8 cellular contexts compared by ENCODE assay signal in the genomic region with DNA sequence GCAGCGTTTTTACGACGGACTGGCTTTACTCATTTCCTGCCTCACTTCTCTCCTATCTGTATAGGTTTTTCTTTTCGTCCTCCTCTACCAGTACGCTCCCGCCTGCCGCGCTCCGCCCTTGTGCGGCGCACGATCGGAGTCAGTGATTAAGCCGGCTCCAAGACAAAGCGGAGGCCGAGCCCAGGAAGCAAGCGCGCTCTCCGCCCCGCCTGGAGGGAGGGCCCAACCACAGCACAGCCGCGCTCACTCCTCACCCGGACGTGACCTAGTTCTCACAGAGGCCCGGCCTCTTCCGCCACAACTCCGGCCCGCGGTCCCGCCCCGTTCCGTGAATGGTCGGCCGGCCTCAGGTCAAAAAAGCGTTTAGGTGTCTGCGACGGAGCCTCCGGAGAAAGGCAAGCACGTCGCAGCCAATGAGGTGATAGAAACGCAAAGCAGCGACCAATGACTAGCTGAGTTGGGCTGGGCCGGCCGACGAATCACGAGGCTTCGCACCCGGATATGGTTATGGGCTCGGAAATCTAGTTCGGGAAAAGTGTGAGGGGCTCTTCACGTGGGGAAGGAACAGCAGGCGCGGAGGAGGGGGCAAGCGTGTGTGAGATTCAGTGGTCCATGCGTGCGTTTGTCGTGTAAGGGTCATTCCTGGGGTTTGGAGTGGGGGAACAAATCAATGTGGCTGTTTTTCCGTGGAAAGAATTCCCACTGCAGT. TPM values are rescaled to one million over a fixed set of nuclear protein-coding genes. Genes with fewer than 3 reads are reported as not detected.
A peak's percentile ranks its signal among the peaks of the same experiment; 100 is the strongest.
DNase-seq lines count a peak whose midpoint lies in the region; ATAC-seq and TF ChIP-seq lines count a peak whose summit lies in the region.

A gene with protein sequence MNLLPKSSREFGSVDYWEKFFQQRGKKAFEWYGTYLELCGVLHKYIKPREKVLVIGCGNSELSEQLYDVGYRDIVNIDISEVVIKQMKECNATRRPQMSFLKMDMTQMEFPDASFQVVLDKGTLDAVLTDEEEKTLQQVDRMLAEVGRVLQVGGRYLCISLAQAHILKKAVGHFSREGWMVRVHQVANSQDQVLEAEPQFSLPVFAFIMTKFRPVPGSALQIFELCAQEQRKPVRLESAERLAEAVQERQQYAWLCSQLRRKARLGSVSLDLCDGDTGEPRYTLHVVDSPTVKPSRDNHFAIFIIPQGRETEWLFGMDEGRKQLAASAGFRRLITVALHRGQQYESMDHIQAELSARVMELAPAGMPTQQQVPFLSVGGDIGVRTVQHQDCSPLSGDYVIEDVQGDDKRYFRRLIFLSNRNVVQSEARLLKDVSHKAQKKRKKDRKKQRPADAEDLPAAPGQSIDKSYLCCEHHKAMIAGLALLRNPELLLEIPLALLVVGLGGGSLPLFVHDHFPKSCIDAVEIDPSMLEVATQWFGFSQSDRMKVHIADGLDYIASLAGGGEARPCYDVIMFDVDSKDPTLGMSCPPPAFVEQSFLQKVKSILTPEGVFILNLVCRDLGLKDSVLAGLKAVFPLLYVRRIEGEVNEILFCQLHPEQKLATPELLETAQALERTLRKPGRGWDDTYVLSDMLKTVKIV (plus strand): TSS at position 494 of the 709 bp plus-strand sequence. CDS start 308 bp downstream, outside the sequence.

- CTCF ChIA-PET in activated CD8-positive, alpha-beta memory T cell treated with anti-CD3 and anti-CD28 coated beads for 36 hours (lab: Charles Lee) = interaction anchor here (1.0 to 1.7 kb wide), 2 partner anchors 10 to 39 kb away, joined by 3 to 4 read pairs; a partner anchor contains a TSS

- peak within 1 kb of the TSS; percentile 90 for H3K4me3 ChIP-seq in lung

- peak within 1 kb of the TSS; percentile 92 to 97 for H3K27ac ChIP-seq in lung (ENCODE audit: low read depth in 1 of 2, low read length in 1 of 2)

- ATAC-seq in lung (ENCODE audit: insufficient read depth, low FRiP score) = peak; percentile 99

- DNase-seq in CMK (ENCODE audit: low read depth) = peak; percentile 97
- peak; percentile 93 for DNase-seq in GM20000 (ENCODE audit: low spot score)
- DNase-seq in HT-29 (ENCODE audit: low spot score) = peak; percentile 98
- DNase-seq in NOMO-1 (lab: John Stamatoyannopoulos, UW; ENCODE audit: unreplicated experiment in 2 of 2) = peak; percentile 99
- peak; percentile 96 for DNase-seq in effector CD8-positive, alpha-beta T cell (lab: John Stamatoyannopoulos, UW)
- peak; percentile 99 for DNase-seq in lung (ENCODE audit: low spot score)
- DNase-seq in stimulated activated CD4-positive, alpha-beta T cell treated with anti-CD3 and anti-CD28 coated beads, TNF-alpha, amount 100 ng/mL, for 4 hours (ENCODE audit: low read depth in 3 of 3) = peak; percentile 94 to 98 (median 97)

- 0% methylated on average over 58 of the region's 58 CpGs for WGBS in lung, 2 donors

- no peaks in the 10 kb centered on the region for H3K9me3 ChIP-seq in lung (ENCODE audit: control insufficient read depth in 2 of 2, insufficient read depth in 1 of 2, low read length in 1 of 2)

- TF ChIP-seq CTCF in GM20000 (IDR thresholded peaks at IDR 0.05; ENCODE audit: extremely low read depth, missing control alignments) (no peak), lung (IDR thresholded peaks at IDR 0.05; ENCODE audit: control extremely low read depth, extremely low read depth) (no peak)

- peaks cover 6 to 17% of the 10 kb centered on the region in 2 donors for H3K36me3 ChIP-seq in lung (ENCODE audit: control insufficient read depth in 2 of 2, insufficient read depth in 2 of 2, low read length in 2 of 2)

- POLR2A ChIA-PET in activated CD8-positive, alpha-beta memory T cell treated with anti-CD3 and anti-CD28 coated beads for 36 hours (lab: Charles Lee) = interaction anchor here (0.7 to 1.5 kb wide), 3 partner anchors 38 to 679 kb away, joined by 3 to 6 read pairs (median 4); a partner anchor contains a TSS

- H3K4me1 ChIP-seq in lung (ENCODE audit: control insufficient read depth in 2 of 2, insufficient read depth in 2 of 2, low read length in 2 of 2) = peaks cover 3 to 10% of the 10 kb centered on the region in 2 donors

- H3K27me3 ChIP-seq in lung (ENCODE audit: control insufficient read depth, insufficient read depth) = no peaks in the 10 kb centered on the region

RNA-seq across cellular contexts. Expression of the gene that starts here (rescaled TPM):
- total RNA-seq in HT-29 (2014; rRNA removed; shearing (Covaris generic)) = 38.8 and 39.4 TPM in 2 replicates
- total RNA-seq in activated CD8-positive, alpha-beta memory T cell treated with anti-CD3 and anti-CD28 coated beads for 36 hours = 10 to 100 TPM; 59.7 to 66.0 TPM
- total RNA-seq in lung = 10 to 100 TPM; 22.1 to 28.4 TPM
- polyA plus RNA-seq in lung = 10 to 100 TPM; 10.4 to 25.5 TPM

Comparison
In these comparisons a context has a peak if more than half of its experiments do, and no peak if none do; other contexts are left out.
1. Peak in every context shown above with its lines: DNase-seq, ATAC-seq, H3K4me3 ChIP-seq and H3K27ac ChIP-seq.